12 cellular contexts compared by ENCODE assay signal in the genomic region with DNA sequence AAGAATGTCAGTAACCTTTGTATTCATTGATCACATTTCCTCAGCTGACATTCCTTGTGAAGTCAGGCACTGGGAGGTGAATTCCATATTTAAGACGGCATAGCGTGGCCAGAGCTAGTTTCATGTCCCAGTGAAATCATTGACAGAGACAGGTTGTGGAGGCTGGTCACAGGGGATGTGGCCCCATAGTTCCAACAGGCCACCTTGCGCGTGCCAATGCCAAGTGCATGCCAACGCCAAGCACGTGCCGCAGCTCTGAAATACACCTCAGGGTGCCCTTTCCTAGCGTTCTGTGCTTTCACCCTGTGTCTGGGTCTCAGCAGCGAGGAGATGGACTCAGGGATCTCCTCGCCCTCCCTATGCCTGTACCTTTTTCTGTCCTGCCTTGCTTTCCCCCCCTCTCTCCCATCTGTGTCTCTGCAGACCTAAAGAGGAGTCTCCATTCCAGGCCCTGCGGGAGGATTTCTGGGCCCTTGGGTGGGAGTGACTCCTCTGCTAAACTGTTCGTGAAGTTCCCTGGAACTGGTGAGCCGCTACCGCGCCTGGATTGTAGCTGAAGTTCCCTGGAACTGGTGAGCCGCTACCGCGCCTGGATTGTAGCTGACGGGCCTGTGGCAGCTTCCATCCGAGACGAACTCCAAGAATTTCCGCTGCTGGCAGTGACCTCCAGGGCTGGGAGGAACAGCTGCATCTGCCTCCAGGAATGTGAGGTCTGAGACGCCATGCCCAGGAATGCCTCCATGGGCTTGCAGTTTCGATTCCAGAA. TPM values are rescaled to one million over a fixed set of nuclear protein-coding genes. Genes with fewer than 3 reads are reported as not detected.
DNase-seq lines count a peak whose midpoint lies in the region; ATAC-seq and TF ChIP-seq lines count a peak whose summit lies in the region.
"Had no signal": no experiment of that assay in that cellular context is flagged by ENCODE, and none has a peak within 500 bp of the region (broad histone marks: within the 10 kb centered on the region; RNA-seq: fewer than 3 reads in every experiment).

No MANE protein-coding gene starts in this region.

- H3K27me3 ChIP-seq in upper lobe of right lung: no peaks in the 10 kb centered on the region
- no peaks in the 10 kb centered on the region for H3K27me3 ChIP-seq in MM.1S (replicated peaks; ENCODE audit: insufficient read depth, low read length)
- H3K27me3 ChIP-seq: ascending aorta had no signal

- TF ChIP-seq CTCF in fibroblast of villous mesenchyme (IDR thresholded peaks at IDR 0.05; ENCODE audit: insufficient read depth, low read depth, low read length) (no peak), upper lobe of right lung (IDR thresholded peaks at IDR 0.05) (no peak), MM.1S (IDR thresholded peaks at IDR 0.05; ENCODE audit: low read length) (no peak)

- no peak overlapping the region for H3K4me2 ChIP-seq in MM.1S (ENCODE audit: low read depth, low read length)

- peak; percentile 33 for DNase-seq in activated effector memory CD4-positive, alpha-beta T cell treated with anti-CD3 and anti-CD28 coated beads, Interleukin-2, amount 50 U/mL, for 16 hours
- no peak for DNase-seq in activated effector memory CD4-positive, alpha-beta T cell treated with Interleukin-2 at 50 U/mL for 16 hours
- peak; percentile 42 for DNase-seq in fibroblast of villous mesenchyme (ENCODE audit: low read depth)
- peak; percentile 81 for DNase-seq in mesenteric fat pad (ENCODE audit: low spot score)
- peak; percentile 60 for DNase-seq in upper lobe of right lung
- DNase-seq in NOMO-1 treated with dmso at 0.1 percent for 144 hours (lab: John Stamatoyannopoulos, UW; ENCODE audit: unreplicated experiment): no peak
- DNase-seq in hippocampal formation (lab: John Stamatoyannopoulos, UW): no peak
- DNase-seq in MM.1S: no peak
- DNase-seq: NCI-H82, T-helper 1 cell had no signal

- H3K9me2 ChIP-seq in MM.1S (replicated peaks; ENCODE audit: insufficient read depth, low read length): no peaks in the 10 kb centered on the region

- ATAC-seq in upper lobe of right lung: no peak

- H2AFZ ChIP-seq in MM.1S (ENCODE audit: low read length): no peak overlapping the region

- no peak overlapping the region for H3K9ac ChIP-seq in MM.1S (ENCODE audit: low read length)

- intact Hi-C loops in upper lobe of right lung (cut with DNase I): no loop called here

- no peaks in the 10 kb centered on the region for H3K9me3 ChIP-seq in upper lobe of right lung
- H3K9me3 ChIP-seq in MM.1S (replicated peaks; ENCODE audit: insufficient read depth, low read length): no peaks in the 10 kb centered on the region
- H3K9me3 ChIP-seq: ascending aorta had no signal

- no peaks in the 10 kb centered on the region for H3F3A ChIP-seq in MM.1S (ENCODE audit: insufficient read depth, low read length)

- H3K36me3 ChIP-seq in upper lobe of right lung (no peaks in the 10 kb centered on the region), MM.1S (replicated peaks; ENCODE audit: insufficient read depth, low read length) (no peaks in the 10 kb centered on the region)

- no peak overlapping the region for H3K4me3 ChIP-seq in fibroblast of villous mesenchyme (ENCODE audit: low read depth, low read length)
- no peak overlapping the region for H3K4me3 ChIP-seq in upper lobe of right lung
- no peak overlapping the region for H3K4me3 ChIP-seq in MM.1S (ENCODE audit: low read length)
- H3K4me3 ChIP-seq: ascending aorta had no signal

- H3K27ac ChIP-seq in upper lobe of right lung (no peak overlapping the region), MM.1S (ENCODE audit: low read length) (no peak overlapping the region)
- H3K27ac ChIP-seq: ascending aorta, epithelial cell of prostate had no signal

- H4K20me1 ChIP-seq in MM.1S (ENCODE audit: insufficient read depth, low read length): no peaks in the 10 kb centered on the region

- peaks cover 3% of the 10 kb centered on the region for H3K4me1 ChIP-seq in upper lobe of right lung
- H3K4me1 ChIP-seq in MM.1S (ENCODE audit: low read length): no peaks in the 10 kb centered on the region
- H3K4me1 ChIP-seq: ascending aorta had no signal

- H3K79me2 ChIP-seq in MM.1S (ENCODE audit: low read length): no peaks in the 10 kb centered on the region

RNA-seq across cellular contexts. Expression of a gene that starts 19.7 kb away (rescaled TPM):
- total RNA-seq in fibroblast of villous mesenchyme (11.9 and 25.0 TPM in 2 replicates), mesenteric fat pad (140 TPM), upper lobe of right lung (1,132 TPM)

RNA-seq across cellular contexts. Expression of a gene that starts 32.4 kb away (rescaled TPM):
- total RNA-seq in fibroblast of villous mesenchyme (not detected in 2 replicates), mesenteric fat pad (not detected), upper lobe of right lung (not detected)
- total RNA-seq: ascending aorta had no signal

Comparison
In these comparisons a context has a peak if more than half of its experiments do, and no peak if none do; other contexts are left out.
1. DNase-seq: peak in activated effector memory CD4-positive, alpha-beta T cell treated with anti-CD3 and anti-CD28 coated beads, Interleukin-2, amount 50 U/mL, for 16 hours (single experiment), fibroblast of villous mesenchyme (single experiment), mesenteric fat pad (single experiment) and upper lobe of right lung (single experiment); none in activated effector memory CD4-positive, alpha-beta T cell treated with Interleukin-2 at 50 U/mL for 16 hours (single experiment), NOMO-1 treated with dmso at 0.1 percent for 144 hours (single experiment), hippocampal formation (0 of 2) and MM.1S (single experiment).